ENCODE assay signal across 1 cellular context in the genomic region with DNA sequence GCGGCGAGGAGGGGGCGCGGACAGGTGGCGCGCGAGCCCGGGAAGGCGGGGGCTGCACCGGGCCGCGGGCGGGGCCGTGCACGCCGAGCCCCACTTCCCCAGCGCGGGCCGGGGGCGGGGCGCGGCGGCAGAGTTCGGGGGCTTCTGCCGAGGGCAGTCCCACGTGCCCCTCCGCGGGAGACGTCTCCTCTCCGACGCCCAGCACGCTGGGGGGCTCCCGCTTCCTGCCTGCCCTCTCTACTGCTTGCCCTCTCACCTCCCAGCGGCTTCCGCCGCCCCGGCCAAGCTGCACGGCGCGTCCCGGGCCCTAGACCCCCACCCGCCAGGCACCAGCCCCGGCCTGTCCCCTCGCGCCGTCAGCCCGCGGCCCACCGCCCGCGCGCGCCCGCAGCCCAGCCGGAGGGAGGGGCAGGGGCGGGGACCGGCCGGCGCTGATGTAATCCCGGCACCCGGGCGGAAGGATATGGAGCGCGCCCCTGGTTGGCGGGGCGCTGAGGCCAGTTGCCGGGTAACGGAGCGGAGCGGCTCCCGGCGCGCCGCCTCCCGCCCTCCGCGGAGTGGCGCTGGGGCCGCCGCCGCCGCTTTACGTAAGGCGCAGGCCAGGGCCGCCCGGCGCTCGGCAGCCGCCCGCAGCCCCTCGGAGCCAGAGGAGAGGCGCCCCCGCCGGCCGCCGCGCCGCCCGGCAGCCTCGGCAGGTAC.
TF ChIP-seq lines count a peak whose summit lies in the region.

A gene with protein sequence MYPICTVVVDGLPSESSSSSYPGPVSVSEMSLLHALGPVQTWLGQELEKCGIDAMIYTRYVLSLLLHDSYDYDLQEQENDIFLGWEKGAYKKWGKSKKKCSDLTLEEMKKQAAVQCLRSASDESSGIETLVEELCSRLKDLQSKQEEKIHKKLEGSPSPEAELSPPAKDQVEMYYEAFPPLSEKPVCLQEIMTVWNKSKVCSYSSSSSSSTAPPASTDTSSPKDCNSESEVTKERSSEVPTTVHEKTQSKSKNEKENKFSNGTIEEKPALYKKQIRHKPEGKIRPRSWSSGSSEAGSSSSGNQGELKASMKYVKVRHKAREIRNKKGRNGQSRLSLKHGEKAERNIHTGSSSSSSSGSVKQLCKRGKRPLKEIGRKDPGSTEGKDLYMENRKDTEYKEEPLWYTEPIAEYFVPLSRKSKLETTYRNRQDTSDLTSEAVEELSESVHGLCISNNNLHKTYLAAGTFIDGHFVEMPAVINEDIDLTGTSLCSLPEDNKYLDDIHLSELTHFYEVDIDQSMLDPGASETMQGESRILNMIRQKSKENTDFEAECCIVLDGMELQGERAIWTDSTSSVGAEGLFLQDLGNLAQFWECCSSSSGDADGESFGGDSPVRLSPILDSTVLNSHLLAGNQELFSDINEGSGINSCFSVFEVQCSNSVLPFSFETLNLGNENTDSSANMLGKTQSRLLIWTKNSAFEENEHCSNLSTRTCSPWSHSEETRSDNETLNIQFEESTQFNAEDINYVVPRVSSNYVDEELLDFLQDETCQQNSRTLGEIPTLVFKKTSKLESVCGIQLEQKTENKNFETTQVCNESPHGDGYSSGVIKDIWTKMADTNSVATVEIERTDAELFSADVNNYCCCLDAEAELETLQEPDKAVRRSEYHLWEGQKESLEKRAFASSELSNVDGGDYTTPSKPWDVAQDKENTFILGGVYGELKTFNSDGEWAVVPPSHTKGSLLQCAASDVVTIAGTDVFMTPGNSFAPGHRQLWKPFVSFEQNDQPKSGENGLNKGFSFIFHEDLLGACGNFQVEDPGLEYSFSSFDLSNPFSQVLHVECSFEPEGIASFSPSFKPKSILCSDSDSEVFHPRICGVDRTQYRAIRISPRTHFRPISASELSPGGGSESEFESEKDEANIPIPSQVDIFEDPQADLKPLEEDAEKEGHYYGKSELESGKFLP (N-terminal part only) (plus strand): TSS at position 581 of the 699 bp plus-strand sequence. CDS start 41,727 bp downstream, outside the sequence.

TF ChIP-seq in HepG2, 621 proteins besides CTCF, POLR2A, EP300 and RAD21 (continued from another document and continues in another):
- TF ChIP-seq MED8 (CRISPR knock-in tag; IDR thresholded peaks at IDR 0.05; ENCODE audit: insufficient replicate concordance) (no peak), NFATC3 (CRISPR knock-in tag; IDR thresholded peaks at IDR 0.05) (no peak), ZNF17 (CRISPR knock-in tag; IDR thresholded peaks at IDR 0.05) (no peak), HDAC6 (IDR thresholded peaks at IDR 0.05; ENCODE audit: low read depth, low read length) (no peak), ZNF354B (CRISPR knock-in tag; IDR thresholded peaks at IDR 0.05) (no peak), SALL1 (CRISPR knock-in tag; IDR thresholded peaks at IDR 0.05) (peak; percentile 74), MTF2 (CRISPR knock-in tag; IDR thresholded peaks at IDR 0.05; ENCODE audit: borderline replicate concordance) (no peak), ZNF720 (CRISPR knock-in tag; IDR thresholded peaks at IDR 0.05) (no peak), POLR2AphosphoS2 (IDR thresholded peaks at IDR 0.05; ENCODE audit: low read depth, low read length) (no peak), CEBPG (CRISPR knock-in tag; IDR thresholded peaks at IDR 0.05) (peak; percentile 84), REXO4 (CRISPR knock-in tag; IDR thresholded peaks at IDR 0.05; ENCODE audit: borderline replicate concordance) (no peak), ZNF337 (CRISPR knock-in tag; IDR thresholded peaks at IDR 0.05; ENCODE audit: borderline replicate concordance, low read depth) (no peak), NR2F2 (IDR thresholded peaks at IDR 0.05; ENCODE audit: borderline replicate concordance, low read depth) (no peak), TBL1XR1 (IDR thresholded peaks at IDR 0.05; ENCODE audit: borderline replicate concordance, low read length, partially characterized antibody) (peak; percentile 47), ZNF768 (CRISPR knock-in tag; IDR thresholded peaks at IDR 0.05) (peak; percentile 25; the same call in 1 of the 2 replicates), MTA3 (CRISPR knock-in tag; IDR thresholded peaks at IDR 0.05) (no peak), IKZF4 (CRISPR knock-in tag; IDR thresholded peaks at IDR 0.05; ENCODE audit: borderline replicate concordance, low read depth, not compliant biosample characterization) (peak; percentile 93), GATA4 (IDR thresholded peaks at IDR 0.05; ENCODE audit: borderline replicate concordance, low read depth) (no peak), RFX1 (IDR thresholded peaks at IDR 0.05) (peak; percentile 85), ZNF776 (CRISPR knock-in tag; IDR thresholded peaks at IDR 0.05) (peak; percentile 82), IRX3 (CRISPR knock-in tag; IDR thresholded peaks at IDR 0.05; ENCODE audit: borderline replicate concordance, low read depth) (no peak), ZMAT3 (CRISPR knock-in tag; conservative IDR thresholded peaks at IDR 0.05) (no peak), ZNF225 (CRISPR knock-in tag; IDR thresholded peaks at IDR 0.05) (0 out of 2 replicates have a peak, but pooled peaks have one; percentile 35), SYNCRIP (IDR thresholded peaks at IDR 0.05; ENCODE audit: insufficient read depth, low read depth, low read length) (no peak), ZNF160 (CRISPR knock-in tag; IDR thresholded peaks at IDR 0.05) (no peak), ZSCAN30 (CRISPR knock-in tag; IDR thresholded peaks at IDR 0.05) (no peak), ZNF570 (CRISPR knock-in tag; IDR thresholded peaks at IDR 0.05; ENCODE audit: borderline replicate concordance) (no peak), PRPF4 (IDR thresholded peaks at IDR 0.05; ENCODE audit: low read depth, low read length, poor library complexity, severe bottlenecking) (no peak), GFI1 (CRISPR knock-in tag; IDR thresholded peaks at IDR 0.05; ENCODE audit: borderline replicate concordance) (peak; percentile 65; the same call in 1 of the 2 replicates), TP53 (CRISPR knock-in tag; conservative IDR thresholded peaks at IDR 0.05) (no peak), ZNF782 (CRISPR knock-in tag; IDR thresholded peaks at IDR 0.05; ENCODE audit: borderline replicate concordance) (no peak), SIN3B (IDR thresholded peaks at IDR 0.05; ENCODE audit: low read length) (0 out of 2 replicates have a peak, but pooled peaks have one; percentile 20), ZNF556 (CRISPR knock-in tag; IDR thresholded peaks at IDR 0.05; ENCODE audit: borderline replicate concordance) (peak; percentile 84; the same call in 1 of the 2 replicates), KDM1A (CRISPR knock-in tag; IDR thresholded peaks at IDR 0.05) (no peak), ZNF577 (CRISPR knock-in tag; IDR thresholded peaks at IDR 0.05; ENCODE audit: borderline replicate concordance, low read depth) (no peak), U2AF1 (optimal IDR thresholded peaks at IDR 0.05; ENCODE audit: low read depth, low read length) (no peak), ZFP36L1 (CRISPR knock-in tag; IDR thresholded peaks at IDR 0.05) (no peak), JARID2 (CRISPR knock-in tag; IDR thresholded peaks at IDR 0.05; ENCODE audit: insufficient replicate concordance) (no peak), ZNF703 (CRISPR knock-in tag; IDR thresholded peaks at IDR 0.05; ENCODE audit: borderline replicate concordance) (no peak)
- TF ChIP-seq, protein P1, sequence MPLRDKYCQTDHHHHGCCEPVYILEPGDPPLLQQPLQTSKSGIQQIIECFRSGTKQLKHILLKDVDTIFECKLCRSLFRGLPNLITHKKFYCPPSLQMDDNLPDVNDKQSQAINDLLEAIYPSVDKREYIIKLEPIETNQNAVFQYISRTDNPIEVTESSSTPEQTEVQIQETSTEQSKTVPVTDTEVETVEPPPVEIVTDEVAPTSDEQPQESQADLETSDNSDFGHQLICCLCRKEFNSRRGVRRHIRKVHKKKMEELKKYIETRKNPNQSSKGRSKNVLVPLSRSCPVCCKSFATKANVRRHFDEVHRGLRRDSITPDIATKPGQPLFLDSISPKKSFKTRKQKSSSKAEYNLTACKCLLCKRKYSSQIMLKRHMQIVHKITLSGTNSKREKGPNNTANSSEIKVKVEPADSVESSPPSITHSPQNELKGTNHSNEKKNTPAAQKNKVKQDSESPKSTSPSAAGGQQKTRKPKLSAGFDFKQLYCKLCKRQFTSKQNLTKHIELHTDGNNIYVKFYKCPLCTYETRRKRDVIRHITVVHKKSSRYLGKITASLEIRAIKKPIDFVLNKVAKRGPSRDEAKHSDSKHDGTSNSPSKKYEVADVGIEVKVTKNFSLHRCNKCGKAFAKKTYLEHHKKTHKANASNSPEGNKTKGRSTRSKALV (CRISPR knock-in tag; IDR thresholded peaks at IDR 0.05) = 0 out of 2 replicates have a peak, but pooled peaks have one; percentile 0
- TF ChIP-seq, protein P2, sequence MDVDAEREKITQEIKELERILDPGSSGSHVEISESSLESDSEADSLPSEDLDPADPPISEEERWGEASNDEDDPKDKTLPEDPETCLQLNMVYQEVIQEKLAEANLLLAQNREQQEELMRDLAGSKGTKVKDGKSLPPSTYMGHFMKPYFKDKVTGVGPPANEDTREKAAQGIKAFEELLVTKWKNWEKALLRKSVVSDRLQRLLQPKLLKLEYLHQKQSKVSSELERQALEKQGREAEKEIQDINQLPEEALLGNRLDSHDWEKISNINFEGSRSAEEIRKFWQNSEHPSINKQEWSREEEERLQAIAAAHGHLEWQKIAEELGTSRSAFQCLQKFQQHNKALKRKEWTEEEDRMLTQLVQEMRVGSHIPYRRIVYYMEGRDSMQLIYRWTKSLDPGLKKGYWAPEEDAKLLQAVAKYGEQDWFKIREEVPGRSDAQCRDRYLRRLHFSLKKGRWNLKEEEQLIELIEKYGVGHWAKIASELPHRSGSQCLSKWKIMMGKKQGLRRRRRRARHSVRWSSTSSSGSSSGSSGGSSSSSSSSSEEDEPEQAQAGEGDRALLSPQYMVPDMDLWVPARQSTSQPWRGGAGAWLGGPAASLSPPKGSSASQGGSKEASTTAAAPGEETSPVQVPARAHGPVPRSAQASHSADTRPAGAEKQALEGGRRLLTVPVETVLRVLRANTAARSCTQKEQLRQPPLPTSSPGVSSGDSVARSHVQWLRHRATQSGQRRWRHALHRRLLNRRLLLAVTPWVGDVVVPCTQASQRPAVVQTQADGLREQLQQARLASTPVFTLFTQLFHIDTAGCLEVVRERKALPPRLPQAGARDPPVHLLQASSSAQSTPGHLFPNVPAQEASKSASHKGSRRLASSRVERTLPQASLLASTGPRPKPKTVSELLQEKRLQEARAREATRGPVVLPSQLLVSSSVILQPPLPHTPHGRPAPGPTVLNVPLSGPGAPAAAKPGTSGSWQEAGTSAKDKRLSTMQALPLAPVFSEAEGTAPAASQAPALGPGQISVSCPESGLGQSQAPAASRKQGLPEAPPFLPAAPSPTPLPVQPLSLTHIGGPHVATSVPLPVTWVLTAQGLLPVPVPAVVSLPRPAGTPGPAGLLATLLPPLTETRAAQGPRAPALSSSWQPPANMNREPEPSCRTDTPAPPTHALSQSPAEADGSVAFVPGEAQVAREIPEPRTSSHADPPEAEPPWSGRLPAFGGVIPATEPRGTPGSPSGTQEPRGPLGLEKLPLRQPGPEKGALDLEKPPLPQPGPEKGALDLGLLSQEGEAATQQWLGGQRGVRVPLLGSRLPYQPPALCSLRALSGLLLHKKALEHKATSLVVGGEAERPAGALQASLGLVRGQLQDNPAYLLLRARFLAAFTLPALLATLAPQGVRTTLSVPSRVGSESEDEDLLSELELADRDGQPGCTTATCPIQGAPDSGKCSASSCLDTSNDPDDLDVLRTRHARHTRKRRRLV (CRISPR knock-in tag; IDR thresholded peaks at IDR 0.05) = no peak
- TF ChIP-seq, protein P3, sequence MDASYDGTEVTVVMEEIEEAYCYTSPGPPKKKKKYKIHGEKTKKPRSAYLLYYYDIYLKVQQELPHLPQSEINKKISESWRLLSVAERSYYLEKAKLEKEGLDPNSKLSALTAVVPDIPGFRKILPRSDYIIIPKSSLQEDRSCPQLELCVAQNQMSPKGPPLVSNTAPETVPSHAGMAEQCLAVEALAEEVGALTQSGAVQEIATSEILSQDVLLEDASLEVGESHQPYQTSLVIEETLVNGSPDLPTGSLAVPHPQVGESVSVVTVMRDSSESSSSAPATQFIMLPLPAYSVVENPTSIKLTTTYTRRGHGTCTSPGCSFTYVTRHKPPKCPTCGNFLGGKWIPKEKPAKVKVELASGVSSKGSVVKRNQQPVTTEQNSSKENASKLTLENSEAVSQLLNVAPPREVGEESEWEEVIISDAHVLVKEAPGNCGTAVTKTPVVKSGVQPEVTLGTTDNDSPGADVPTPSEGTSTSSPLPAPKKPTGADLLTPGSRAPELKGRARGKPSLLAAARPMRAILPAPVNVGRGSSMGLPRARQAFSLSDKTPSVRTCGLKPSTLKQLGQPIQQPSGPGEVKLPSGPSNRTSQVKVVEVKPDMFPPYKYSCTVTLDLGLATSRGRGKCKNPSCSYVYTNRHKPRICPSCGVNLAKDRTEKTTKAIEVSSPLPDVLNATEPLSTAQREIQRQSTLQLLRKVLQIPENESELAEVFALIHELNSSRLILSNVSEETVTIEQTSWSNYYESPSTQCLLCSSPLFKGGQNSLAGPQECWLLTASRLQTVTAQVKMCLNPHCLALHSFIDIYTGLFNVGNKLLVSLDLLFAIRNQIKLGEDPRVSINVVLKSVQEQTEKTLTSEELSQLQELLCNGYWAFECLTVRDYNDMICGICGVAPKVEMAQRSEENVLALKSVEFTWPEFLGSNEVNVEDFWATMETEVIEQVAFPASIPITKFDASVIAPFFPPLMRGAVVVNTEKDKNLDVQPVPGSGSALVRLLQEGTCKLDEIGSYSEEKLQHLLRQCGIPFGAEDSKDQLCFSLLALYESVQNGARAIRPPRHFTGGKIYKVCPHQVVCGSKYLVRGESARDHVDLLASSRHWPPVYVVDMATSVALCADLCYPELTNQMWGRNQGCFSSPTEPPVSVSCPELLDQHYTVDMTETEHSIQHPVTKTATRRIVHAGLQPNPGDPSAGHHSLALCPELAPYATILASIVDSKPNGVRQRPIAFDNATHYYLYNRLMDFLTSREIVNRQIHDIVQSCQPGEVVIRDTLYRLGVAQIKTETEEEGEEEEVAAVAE (CRISPR knock-in tag; IDR thresholded peaks at IDR 0.05; ENCODE audit: borderline replicate concordance) = no peak
- TF ChIP-seq, protein P4, sequence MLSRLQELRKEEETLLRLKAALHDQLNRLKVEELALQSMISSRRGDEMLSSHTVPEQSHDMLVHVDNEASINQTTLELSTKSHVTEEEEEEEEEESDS (CRISPR knock-in tag; IDR thresholded peaks at IDR 0.05; ENCODE audit: borderline replicate concordance) = no peak
